Comparison of ENCODE assay signal across 8 cellular contexts in the genomic region with DNA sequence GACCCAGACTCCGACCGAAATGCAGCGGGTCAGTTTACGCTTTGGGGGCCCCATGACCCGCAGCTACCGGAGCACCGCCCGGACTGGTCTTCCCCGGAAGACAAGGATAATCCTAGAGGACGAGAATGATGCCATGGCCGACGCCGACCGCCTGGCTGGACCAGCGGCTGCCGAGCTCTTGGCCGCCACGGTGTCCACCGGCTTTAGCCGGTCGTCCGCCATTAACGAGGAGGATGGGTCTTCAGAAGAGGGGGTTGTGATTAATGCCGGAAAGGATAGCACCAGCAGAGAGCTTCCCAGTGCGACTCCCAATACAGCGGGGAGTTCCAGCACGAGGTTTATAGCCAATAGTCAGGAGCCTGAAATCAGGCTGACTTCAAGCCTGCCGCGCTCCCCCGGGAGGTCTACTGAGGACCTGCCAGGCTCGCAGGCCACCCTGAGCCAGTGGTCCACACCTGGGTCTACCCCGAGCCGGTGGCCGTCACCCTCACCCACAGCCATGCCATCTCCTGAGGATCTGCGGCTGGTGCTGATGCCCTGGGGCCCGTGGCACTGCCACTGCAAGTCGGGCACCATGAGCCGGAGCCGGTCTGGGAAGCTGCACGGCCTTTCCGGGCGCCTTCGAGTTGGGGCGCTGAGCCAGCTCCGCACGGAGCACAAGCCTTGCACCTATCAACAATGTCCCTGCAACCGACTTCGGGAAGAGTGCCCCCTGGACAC. TPM values are rescaled to one million over a fixed set of nuclear protein-coding genes. Genes with fewer than 3 reads are reported as not detected.
DNase-seq lines count a peak whose midpoint lies in the region; ATAC-seq, FAIRE-seq and TF ChIP-seq lines count a peak whose summit lies in the region.

No MANE protein-coding gene starts in this region.

- H3K27ac ChIP-seq in BLaER1 treated with 17β-estradiol and CSF1 and Interleukin-3, amounts not matched to agents 10 nM and 100 nM, result no peak overlapping the region
- peak overlapping the region; percentile 87 for H3K27ac ChIP-seq in HUES48 (ENCODE audit: low read depth, low read length)

- peaks cover 35% of the 10 kb centered on the region for H3K4me1 Mint-ChIP-seq in nephron

- H3K4me3 Mint-ChIP-seq in nephron, result peak overlapping the region; percentile 98 to 99 (median 99)

- H3K4me1 ChIP-seq in BLaER1 treated with 17β-estradiol and CSF1 and Interleukin-3, amounts not matched to agents 10 nM and 100 nM, result peaks cover 11 to 28% (median 13%) of the 10 kb centered on the region in 10 experiments; a peak in 19 of 20 replicates
- no peaks in the 10 kb centered on the region; the same call in 1 of the 2 replicates for H3K4me1 ChIP-seq in HUES48 (ENCODE audit: control insufficient read depth, insufficient read depth, low read length)

- peak overlapping the region; percentile 47 to 68 (median 57) for H3K4me3 ChIP-seq in BLaER1 treated with 17β-estradiol and CSF1 and Interleukin-3, amounts not matched to agents 10 nM and 100 nM
- H3K4me3 ChIP-seq in HUES48 (ENCODE audit: low read depth, low read length) (peak overlapping the region; percentile 86), foreskin fibroblast (ENCODE audit: low read depth in 1 of 2, low read length in 2 of 2) (peak overlapping the region; percentile 72 to 84)

- no peaks in the 10 kb centered on the region for H3K27me3 Mint-ChIP-seq in nephron (ENCODE audit: low read depth)

- peak overlapping the region; percentile 5 to 67 (median 39); a peak in 15 of 22 replicates for H3K9ac ChIP-seq in BLaER1 treated with 17β-estradiol and CSF1 and Interleukin-3, amounts not matched to agents 10 nM and 100 nM
- H3K9ac ChIP-seq in HUES48 (ENCODE audit: low read depth, low read length), result peak overlapping the region; percentile 92

- DNase-seq in activated gamma-delta T cell treated with anti-CD3 and anti-CD28 coated beads, Interleukin-2, amount 50 U/mL, for 16 hours (ENCODE audit: low read depth), result peak; percentile 46
- DNase-seq in foreskin fibroblast, result peak; percentile 56 to 83
- peak; percentile 81 for DNase-seq in urothelium cell line (ENCODE audit: low spot score)

- ATAC-seq in GM19324 (IDR thresholded peaks at IDR 0.05; ENCODE audit: low FRiP score, unreplicated experiment), result peak; percentile 48

- TF ChIP-seq CTCF in foreskin fibroblast (IDR thresholded peaks at IDR 0.05; ENCODE audit: low read depth, low read length) (peak; percentile 52), nephron (IDR thresholded peaks at IDR 0.05; ENCODE audit: unreplicated experiment in 3 of 3) (peak in 2 of 3 experiments; percentile 45 to 50)

- H3K36me3 ChIP-seq in BLaER1 treated with 17β-estradiol and CSF1 and Interleukin-3, amounts not matched to agents 10 nM and 100 nM, result peaks cover 22 to 46% (median 35%) of the 10 kb centered on the region in 11 experiments
- peaks cover 30% of the 10 kb centered on the region for H3K36me3 ChIP-seq in HUES48 (ENCODE audit: control insufficient read depth, insufficient read depth, low read length)

- FAIRE-seq in urothelium cell line (lab: Jason Lieb, UNC), result no peak

- peak overlapping the region; percentile 90 to 99 (median 95) for H3K27ac Mint-ChIP-seq in nephron

- H3K36me3 Mint-ChIP-seq in nephron (ENCODE audit: low read depth), result peaks cover 20% of the 10 kb centered on the region

- no peaks in the 10 kb centered on the region for H3K9me3 Mint-ChIP-seq in nephron

- H3K9me3 ChIP-seq in BLaER1 treated with 17β-estradiol and CSF1 and Interleukin-3, amounts not matched to agents 10 nM and 100 nM (replicated peaks in 1 of 11), result peaks cover 0 to 9% (median 0%) of the 10 kb centered on the region in 11 experiments; a peak in 2 of 22 replicates
- H3K9me3 ChIP-seq in HUES48 (ENCODE audit: control insufficient read depth, insufficient read depth, low read length), result no peaks in the 10 kb centered on the region

- H3K4me2 ChIP-seq in BLaER1 treated with 17β-estradiol and CSF1 and Interleukin-3, amounts not matched to agents 10 nM and 100 nM, result peak overlapping the region; percentile 73 to 99 (median 82)

- H4K20me1 ChIP-seq in BLaER1 treated with 17β-estradiol and CSF1 and Interleukin-3, amounts not matched to agents 10 nM and 100 nM, result peaks cover 34 to 66% (median 58%) of the 10 kb centered on the region in 11 experiments

- peaks cover 38 to 77% (median 60%) of the 10 kb centered on the region in 11 experiments for H3K27me3 ChIP-seq in BLaER1 treated with 17β-estradiol and CSF1 and Interleukin-3, amounts not matched to agents 10 nM and 100 nM
- no peaks in the 10 kb centered on the region for H3K27me3 ChIP-seq in HUES48 (ENCODE audit: control insufficient read depth, insufficient read depth, low read length)

TF ChIP-seq in PFSK-1, 5 proteins besides CTCF, POLR2A, EP300 and RAD21:
- TF ChIP-seq POLR2AphosphoS5 (IDR thresholded peaks at IDR 0.05; ENCODE audit: low read depth, low read length), result peak; percentile 17; the same call in 1 of the 2 replicates
- TF ChIP-seq SIN3A (IDR thresholded peaks at IDR 0.05; ENCODE audit: borderline replicate concordance, insufficient read depth, low read length), result no peak
- TF ChIP-seq, protein P1, sequence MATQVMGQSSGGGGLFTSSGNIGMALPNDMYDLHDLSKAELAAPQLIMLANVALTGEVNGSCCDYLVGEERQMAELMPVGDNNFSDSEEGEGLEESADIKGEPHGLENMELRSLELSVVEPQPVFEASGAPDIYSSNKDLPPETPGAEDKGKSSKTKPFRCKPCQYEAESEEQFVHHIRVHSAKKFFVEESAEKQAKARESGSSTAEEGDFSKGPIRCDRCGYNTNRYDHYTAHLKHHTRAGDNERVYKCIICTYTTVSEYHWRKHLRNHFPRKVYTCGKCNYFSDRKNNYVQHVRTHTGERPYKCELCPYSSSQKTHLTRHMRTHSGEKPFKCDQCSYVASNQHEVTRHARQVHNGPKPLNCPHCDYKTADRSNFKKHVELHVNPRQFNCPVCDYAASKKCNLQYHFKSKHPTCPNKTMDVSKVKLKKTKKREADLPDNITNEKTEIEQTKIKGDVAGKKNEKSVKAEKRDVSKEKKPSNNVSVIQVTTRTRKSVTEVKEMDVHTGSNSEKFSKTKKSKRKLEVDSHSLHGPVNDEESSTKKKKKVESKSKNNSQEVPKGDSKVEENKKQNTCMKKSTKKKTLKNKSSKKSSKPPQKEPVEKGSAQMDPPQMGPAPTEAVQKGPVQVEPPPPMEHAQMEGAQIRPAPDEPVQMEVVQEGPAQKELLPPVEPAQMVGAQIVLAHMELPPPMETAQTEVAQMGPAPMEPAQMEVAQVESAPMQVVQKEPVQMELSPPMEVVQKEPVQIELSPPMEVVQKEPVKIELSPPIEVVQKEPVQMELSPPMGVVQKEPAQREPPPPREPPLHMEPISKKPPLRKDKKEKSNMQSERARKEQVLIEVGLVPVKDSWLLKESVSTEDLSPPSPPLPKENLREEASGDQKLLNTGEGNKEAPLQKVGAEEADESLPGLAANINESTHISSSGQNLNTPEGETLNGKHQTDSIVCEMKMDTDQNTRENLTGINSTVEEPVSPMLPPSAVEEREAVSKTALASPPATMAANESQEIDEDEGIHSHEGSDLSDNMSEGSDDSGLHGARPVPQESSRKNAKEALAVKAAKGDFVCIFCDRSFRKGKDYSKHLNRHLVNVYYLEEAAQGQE (IDR thresholded peaks at IDR 0.05; ENCODE audit: insufficient read depth in 1 of 2, low read depth in 2 of 2, low read length in 2 of 2), result no peak
- 0 out of 2 replicates have a peak, but pooled peaks have one; percentile 1 for TF ChIP-seq TAF1 (IDR thresholded peaks at IDR 0.05; ENCODE audit: borderline replicate concordance, insufficient read depth, low read length)
- peak; percentile 60 for TF ChIP-seq FOXP2 (optimal IDR thresholded peaks at IDR 0.05; ENCODE audit: borderline replicate concordance, extremely low read depth, extremely low read length, insufficient read depth)
TF ChIP-seq in PFSK-1: peak in this region for 3.

RNA-seq across cellular contexts. Expression of a gene that starts 0.5 kb away (rescaled TPM):
- polyA plus RNA-seq in PFSK-1 (2012; ENCODE audit: insufficient read length, low read depth), result 6.3 TPM

RNA-seq across cellular contexts. Expression of a gene that starts 11.3 kb away (rescaled TPM):
- 47.3 TPM for polyA plus RNA-seq in PFSK-1 (2012; ENCODE audit: insufficient read length, low read depth)

RNA-seq across cellular contexts. Expression of a gene that starts 11.7 kb away (rescaled TPM):
- 0.59 TPM for polyA plus RNA-seq in PFSK-1 (2012; ENCODE audit: insufficient read length, low read depth)

RNA-seq across cellular contexts. Expression of a gene that starts 12.1 kb away (rescaled TPM):
- polyA plus RNA-seq in PFSK-1 (2012; ENCODE audit: insufficient read length, low read depth), result 3.7 TPM

RNA-seq across cellular contexts. Expression of a gene that starts 22.5 kb away (rescaled TPM):
- 3.3 TPM for polyA plus RNA-seq in PFSK-1 (2012; ENCODE audit: insufficient read length, low read depth)
